15 cellular contexts compared by ENCODE assay signal in genomic region chr4:87240341-87240740, GRCh38. TPM values are rescaled to one million over a fixed set of nuclear protein-coding genes. Genes with fewer than 3 reads are reported as not detected.
DNase-seq lines count a peak whose midpoint lies in the region; ATAC-seq, FAIRE-seq and TF ChIP-seq lines count a peak whose summit lies in the region.
"Had no signal": no experiment of that assay in that cellular context is flagged by ENCODE, and none has a peak within 500 bp of the region (broad histone marks: within the 10 kb centered on the region; RNA-seq: fewer than 3 reads in every experiment).

No MANE protein-coding gene starts in this region.

- no peaks in the 10 kb centered on the region for H3K9me1 ChIP-seq in endothelial cell of umbilical vein (replicated peaks; ENCODE audit: control insufficient read depth, extremely low read depth, insufficient read depth, low read length)

- no peak overlapping the region for H2AFZ ChIP-seq in endothelial cell of umbilical vein (ENCODE audit: low read depth, low read length)

- H3K4me1 ChIP-seq in endothelial cell of umbilical vein (ENCODE audit: control insufficient read depth, extremely low read depth, insufficient read depth, low read length) (peaks cover 2% of the 10 kb centered on the region), right atrium auricular region (no peaks in the 10 kb centered on the region)
- H3K4me1 ChIP-seq: foreskin keratinocyte had no signal

- TF ChIP-seq POLR2A in endothelial cell of umbilical vein (IDR thresholded peaks at IDR 0.05; ENCODE audit: low read depth, low read length): no peak

- CTCF ChIA-PET in endothelial cell of umbilical vein (lab: Charles Lee): interaction anchor here (0.6 to 3.3 kb wide), 6 partner anchors 9 to 744 kb away, joined by 3 to 40 read pairs (median 4); no protein-coding TSS in a partner anchor

- no peak overlapping the region for H3K4me2 ChIP-seq in endothelial cell of umbilical vein (ENCODE audit: insufficient read depth, low read length)

- H3K4me3 ChIP-seq in endothelial cell of umbilical vein (replicated peaks in 1 of 3; ENCODE audit: insufficient read depth in 1 of 3, low read depth in 1 of 3, low read length in 3 of 3): no peak overlapping the region
- no peak overlapping the region for H3K4me3 ChIP-seq in right atrium auricular region

- H3K9ac ChIP-seq in endothelial cell of umbilical vein (replicated peaks; ENCODE audit: extremely low read depth, insufficient read depth, low read length): no peak overlapping the region

- H3K36me3 ChIP-seq in endothelial cell of umbilical vein (ENCODE audit: control insufficient read depth in 2 of 2, extremely low read depth in 1 of 2, insufficient read depth in 2 of 2, low read length in 2 of 2) (no peaks in the 10 kb centered on the region), right atrium auricular region (no peaks in the 10 kb centered on the region)

- intact Hi-C loops in endothelial cell of umbilical vein (cut with micrococcal nuclease) (no loop called here), sciatic nerve (cut with DNase I) (no loop called here)

- TF ChIP-seq CTCF in endothelial cell of umbilical vein (IDR thresholded peaks at IDR 0.05; ENCODE audit: extremely low read depth in 1 of 2, insufficient read depth in 1 of 2, low read depth in 1 of 2, low read length in 2 of 2) (no peak), right atrium auricular region (IDR thresholded peaks at IDR 0.05) (no peak)

- POLR2A ChIA-PET in endothelial cell of umbilical vein (lab: Charles Lee): no interaction called here

- no peaks in the 10 kb centered on the region for H3K9me3 ChIP-seq in endothelial cell of umbilical vein (replicated peaks; ENCODE audit: control insufficient read depth, insufficient read depth, low read length)
- H3K9me3 ChIP-seq in right atrium auricular region: peaks cover 6 to 23% of the 10 kb centered on the region in 2 donors

- peak; percentile 33 for ATAC-seq in sciatic nerve
- ATAC-seq: activated CD4-positive, alpha-beta T cell treated with anti-CD3 and anti-CD28 coated beads for 36 hours; activated T-cell treated with anti-CD3 and anti-CD28 coated beads, Interleukin-2, amount 50 U/mL, for 4 hours; foreskin keratinocyte had no signal

- H3K79me2 ChIP-seq in endothelial cell of umbilical vein (ENCODE audit: control insufficient read depth, insufficient read depth, low read length): no peaks in the 10 kb centered on the region

- dilution Hi-C loops in endothelial cell of umbilical vein (cut with MboI; ENCODE audit: extremely low pct_ligation_motif_present, low sequenced_read_pairs): no loop called here

- no TSS peak for BruUV-seq in endothelial cell of umbilical vein (replicated peaks; lab: Mats Ljungman, UMichigan)

- H3K27ac ChIP-seq in endothelial cell of umbilical vein (ENCODE audit: insufficient read depth, low read depth, low read length) (no peak overlapping the region), right atrium auricular region (no peak overlapping the region)
- H3K27ac ChIP-seq: foreskin keratinocyte had no signal

- DNase-seq in DMS79 treated with DMSO at 0.1 percent for 48 hours (lab: John Stamatoyannopoulos, UW) (peak; percentile 25), DMS79 (lab: John Stamatoyannopoulos, UW) (no peak), NCI-H2081 treated with DMSO at 0.1 percent for 48 hours (lab: John Stamatoyannopoulos, UW) (peak; percentile 7), endothelial cell of umbilical vein (ENCODE audit: low read depth, low spot score) (peak; percentile 19), sciatic nerve (ENCODE audit: low spot score) (no peak), inferior parietal cortex (ENCODE audit: extremely low spot score) (no peak), cerebellum (ENCODE audit: low spot score) (no peak), right atrium auricular region (ENCODE audit: low spot score) (no peak)
- DNase-seq: activated CD4-positive, alpha-beta T cell treated with anti-CD3 and anti-CD28 coated beads for 36 hours; activated T-cell treated with anti-CD3 and anti-CD28 coated beads, Interleukin-2, amount 50 U/mL, for 4 hours; aorta; foreskin keratinocyte; NCI-H1048 had no signal

- FAIRE-seq in endothelial cell of umbilical vein (lab: Jason Lieb, UNC): no peak
- FAIRE-seq: H1, keratinocyte had no signal

- H3K27me3 ChIP-seq in endothelial cell of umbilical vein (ENCODE audit: control insufficient read depth in 2 of 2, insufficient read depth in 2 of 2, low read length in 2 of 2) (peaks cover 0 to 6% of the 10 kb centered on the region in 2 experiments), right atrium auricular region (no peaks in the 10 kb centered on the region)
- H3K27me3 ChIP-seq: foreskin keratinocyte had no signal

- no peaks in the 10 kb centered on the region for H4K20me1 ChIP-seq in endothelial cell of umbilical vein (replicated peaks; ENCODE audit: control insufficient read depth, extremely low read depth, insufficient read depth, low read length)

TF ChIP-seq in endothelial cell of umbilical vein, 7 proteins besides CTCF, POLR2A, EP300 and RAD21:
- TF ChIP-seq MYC (IDR thresholded peaks at IDR 0.05; ENCODE audit: low read depth, low read length) (no peak), JUN (IDR thresholded peaks at IDR 0.05; ENCODE audit: borderline replicate concordance, insufficient read depth, insufficient read length, low read depth) (no peak), FOS (IDR thresholded peaks at IDR 0.05; ENCODE audit: borderline replicate concordance, insufficient read depth, low read length) (no peak), GATA2 (IDR thresholded peaks at IDR 0.05; ENCODE audit: insufficient read depth, insufficient read length, low read depth, low read length) (no peak), MAX (IDR thresholded peaks at IDR 0.05; ENCODE audit: insufficient read depth, insufficient read length) (no peak), POLR2AphosphoS5 (IDR thresholded peaks at IDR 0.05; ENCODE audit: insufficient read depth, low read depth, low read length) (no peak), EZH2 (IDR thresholded peaks at IDR 0.05; ENCODE audit: borderline replicate concordance, low read depth, low read length, severe bottlenecking) (no peak)

RNA-seq across cellular contexts. Expression of gene KLHL8, which starts 19.9 kb away (rescaled TPM):
- total RNA-seq in endothelial cell of umbilical vein: 9.0 and 9.6 TPM in 2 replicates
- polyA plus RNA-seq in endothelial cell of umbilical vein: 1.3 and 1.7 TPM in 2 replicates
- 2.3 and 2.6 TPM in 2 replicates for polyA plus RNA-seq in endothelial cell of umbilical vein (2011; cell fraction: cytosol; rRNA removed)
- 2.0 and 3.0 TPM in 2 replicates for polyA plus RNA-seq in endothelial cell of umbilical vein (2011; cell fraction: nucleus; rRNA removed)
- polyA plus RNA-seq in endothelial cell of umbilical vein (2012): 5.9 and 9.7 TPM in 2 replicates
- polyA minus RNA-seq in endothelial cell of umbilical vein: 11.1 and 14.6 TPM in 2 replicates
- polyA minus RNA-seq in endothelial cell of umbilical vein (2011; cell fraction: cytosol; rRNA and poly(A)+ RNA removed): 6.1 TPM
- polyA minus RNA-seq in endothelial cell of umbilical vein (2011; cell fraction: nucleus; rRNA and poly(A)+ RNA removed): 7.1 and 7.4 TPM in 2 replicates
- total RNA-seq in sciatic nerve: 18.2 TPM
- 40.6 TPM for total RNA-seq in cerebellum
- 1 to 10 TPM; 5.9 to 6.9 TPM for total RNA-seq in right atrium auricular region

Comparison
In these comparisons a context has a peak if more than half of its experiments do, and no peak if none do; other contexts are left out.
1. DNase-seq: peak in DMS79 treated with DMSO at 0.1 percent for 48 hours (single experiment), NCI-H2081 treated with DMSO at 0.1 percent for 48 hours (single experiment) and endothelial cell of umbilical vein (single experiment); none in DMS79 (single experiment), sciatic nerve (single experiment), inferior parietal cortex (single experiment), cerebellum (single experiment) and right atrium auricular region (single experiment).